28 cellular contexts compared by ENCODE assay signal in genomic region chr2:213089438-213089837, GRCh38.
DNase-seq lines count a peak whose midpoint lies in the region; ATAC-seq and TF ChIP-seq lines count a peak whose summit lies in the region.
"Had no signal": no experiment of that assay in that cellular context is flagged by ENCODE, and none has a peak within 500 bp of the region (broad histone marks: within the 10 kb centered on the region; RNA-seq: fewer than 3 reads in every experiment).

No MANE protein-coding gene starts in this region.

- no peak overlapping the region for H3K4me3 ChIP-seq in GM23248
- H3K4me3 ChIP-seq in fibroblast of pulmonary artery (replicated peaks; ENCODE audit: low read depth, low read length): no peak overlapping the region
- H3K4me3 ChIP-seq in right lobe of liver: no peak overlapping the region
- H3K4me3 ChIP-seq: body of pancreas, colonic mucosa, lung, MG63, mucosa of descending colon, thyroid gland had no signal

- H3K4me1 ChIP-seq in GM23248 (ENCODE audit: insufficient read depth) (peaks cover 36% of the 10 kb centered on the region), right lobe of liver (no peaks in the 10 kb centered on the region)
- H3K4me1 ChIP-seq: body of pancreas, colonic mucosa had no signal

- no peaks in the 10 kb centered on the region for H3K9me2 ChIP-seq in GM23248 (ENCODE audit: insufficient read depth)
- H3K9me2 ChIP-seq: SK-N-SH had no signal

- DNase-seq in GM23248 (peak; percentile 58), fibroblast of pulmonary artery (ENCODE audit: low read depth) (peak; percentile 23), type B pancreatic cell (ENCODE audit: extremely low spot score, unreplicated experiment) (no peak), right lobe of liver (no peak), cardiac septum (ENCODE audit: low spot score) (no peak)
- DNase-seq in activated naive CD8-positive, alpha-beta T cell treated with anti-CD3 and anti-CD28 coated beads, Interleukin-2, amount 50 U/mL, for 24 hours: no peak
- DNase-seq: activated CD4-positive, alpha-beta T cell treated with anti-CD3 and anti-CD28 coated beads, Interleukin-2, amount 10 ng/mL, durations not matched to agents 24 days and 14 days; AML-193; body of pancreas; CD8-positive, alpha-beta memory T cell; colonic mucosa; DMS153; effector memory CD8-positive, alpha-beta T cell; H7; MG63; mucosa of descending colon; NCI-H1417 treated with DMSO at 0.1 percent for 48 hours; NCI-H2107; NCI-H446; NCI-H82; SK-N-SH; stimulated activated naive CD8-positive, alpha-beta T cell treated with anti-CD3 and anti-CD28 coated beads, Interleukin-15, amount 100 ng/mL, for 72 hours; thyroid gland had no signal

- no peak for ATAC-seq in activated naive CD8-positive, alpha-beta T cell treated with anti-CD3 and anti-CD28 coated beads, Interleukin-2, amount 50 U/mL, for 24 hours
- no peak for ATAC-seq in right lobe of liver
- ATAC-seq in GM21423 (IDR thresholded peaks at IDR 0.05; ENCODE audit: unreplicated experiment): no peak
- ATAC-seq: body of pancreas; effector memory CD8-positive, alpha-beta T cell; mucosa of descending colon; sciatic nerve; stimulated activated naive CD8-positive, alpha-beta T cell treated with anti-CD3 and anti-CD28 coated beads, Interleukin-15, amount 100 ng/mL, for 72 hours had no signal

- H3K9me3 ChIP-seq in GM23248 (ENCODE audit: low read depth) (no peaks in the 10 kb centered on the region), right lobe of liver (no peaks in the 10 kb centered on the region)
- H3K9me3 ChIP-seq: body of pancreas, colonic mucosa, MG63, mucosa of descending colon, SK-N-SH, thyroid gland had no signal

- in situ Hi-C loops in GM23248 (cut with MboI): no loop called here

- H3K27me3 ChIP-seq in GM23248 (replicated peaks; ENCODE audit: insufficient read depth): no peaks in the 10 kb centered on the region
- H3K27me3 ChIP-seq in right lobe of liver: no peaks in the 10 kb centered on the region
- H3K27me3 ChIP-seq: body of pancreas, colonic mucosa, MG63, thyroid gland had no signal

- no peak for TF ChIP-seq POLR2A in right lobe of liver (IDR thresholded peaks at IDR 0.05)

- H4K20me1 ChIP-seq in GM23248 (ENCODE audit: insufficient read depth): no peaks in the 10 kb centered on the region

- no peaks in the 10 kb centered on the region for H3K27me3 Mint-ChIP-seq in activated naive CD8-positive, alpha-beta T cell treated with anti-CD3 and anti-CD28 coated beads, Interleukin-2, amount 50 U/mL, for 24 hours
- no peaks in the 10 kb centered on the region for H3K27me3 Mint-ChIP-seq in type B pancreatic cell
- H3K27me3 Mint-ChIP-seq: activated CD4-positive, alpha-beta T cell treated with anti-CD3 and anti-CD28 coated beads, Interleukin-2, amount 10 ng/mL, durations not matched to agents 24 days and 14 days; activated naive CD4-positive, alpha-beta T cell treated with anti-CD3 and anti-CD28 coated beads, Interleukin-2, amount 50 U/mL, for 24 hours; CD8-positive, alpha-beta memory T cell; effector memory CD8-positive, alpha-beta T cell; stimulated activated naive CD8-positive, alpha-beta T cell treated with anti-CD3 and anti-CD28 coated beads, Interleukin-15, amount 100 ng/mL, for 72 hours had no signal

- peaks cover 6% of the 10 kb centered on the region for H3K36me3 Mint-ChIP-seq in activated naive CD8-positive, alpha-beta T cell treated with anti-CD3 and anti-CD28 coated beads, Interleukin-2, amount 50 U/mL, for 24 hours (ENCODE audit: low read depth)
- H3K36me3 Mint-ChIP-seq in type B pancreatic cell: peaks cover 22% of the 10 kb centered on the region
- H3K36me3 Mint-ChIP-seq: activated naive CD4-positive, alpha-beta T cell treated with anti-CD3 and anti-CD28 coated beads, Interleukin-2, amount 50 U/mL, for 24 hours had no signal

- intact Hi-C loops in right lobe of liver (cut with DNase I) (no loop called here), cardiac septum (cut with DNase I) (no loop called here)

- peaks cover 29% of the 10 kb centered on the region for H3K4me1 Mint-ChIP-seq in activated naive CD8-positive, alpha-beta T cell treated with anti-CD3 and anti-CD28 coated beads, Interleukin-2, amount 50 U/mL, for 24 hours
- H3K4me1 Mint-ChIP-seq in type B pancreatic cell (ENCODE audit: unreplicated experiment): peaks cover 15% of the 10 kb centered on the region
- H3K4me1 Mint-ChIP-seq: activated CD4-positive, alpha-beta T cell treated with anti-CD3 and anti-CD28 coated beads, Interleukin-2, amount 10 ng/mL, durations not matched to agents 24 days and 14 days; activated naive CD4-positive, alpha-beta T cell treated with anti-CD3 and anti-CD28 coated beads, Interleukin-2, amount 50 U/mL, for 24 hours had no signal

- H3K27ac ChIP-seq in GM23248 (peak overlapping the region; percentile 53), right lobe of liver (no peak overlapping the region)
- H3K27ac ChIP-seq: body of pancreas, colonic mucosa, thyroid gland, VCaP had no signal

- H3K36me3 ChIP-seq in GM23248 (ENCODE audit: low read depth) (no peaks in the 10 kb centered on the region), right lobe of liver (no peaks in the 10 kb centered on the region)
- H3K36me3 ChIP-seq: colonic mucosa, MG63, thyroid gland had no signal

- no peak overlapping the region for H2AFZ ChIP-seq in GM23248

- no peaks in the 10 kb centered on the region for H3K9me3 Mint-ChIP-seq in activated naive CD8-positive, alpha-beta T cell treated with anti-CD3 and anti-CD28 coated beads, Interleukin-2, amount 50 U/mL, for 24 hours
- no peaks in the 10 kb centered on the region for H3K9me3 Mint-ChIP-seq in type B pancreatic cell
- H3K9me3 Mint-ChIP-seq: activated CD4-positive, alpha-beta T cell treated with anti-CD3 and anti-CD28 coated beads, Interleukin-2, amount 10 ng/mL, durations not matched to agents 24 days and 14 days; CD8-positive, alpha-beta memory T cell; effector memory CD8-positive, alpha-beta T cell; stimulated activated naive CD8-positive, alpha-beta T cell treated with anti-CD3 and anti-CD28 coated beads, Interleukin-15, amount 100 ng/mL, for 72 hours had no signal

- H3K79me2 ChIP-seq in GM23248 (ENCODE audit: insufficient read depth): peaks cover 68% of the 10 kb centered on the region

- H3K27ac Mint-ChIP-seq in activated naive CD8-positive, alpha-beta T cell treated with anti-CD3 and anti-CD28 coated beads, Interleukin-2, amount 50 U/mL, for 24 hours: peak overlapping the region; percentile 3
- H3K27ac Mint-ChIP-seq in type B pancreatic cell: peak overlapping the region; percentile 32
- H3K27ac Mint-ChIP-seq: activated CD4-positive, alpha-beta T cell treated with anti-CD3 and anti-CD28 coated beads, Interleukin-2, amount 10 ng/mL, durations not matched to agents 24 days and 14 days; activated naive CD4-positive, alpha-beta T cell treated with anti-CD3 and anti-CD28 coated beads, Interleukin-2, amount 50 U/mL, for 24 hours; stimulated activated naive CD8-positive, alpha-beta T cell treated with anti-CD3 and anti-CD28 coated beads, Interleukin-15, amount 100 ng/mL, for 72 hours had no signal

- H3F3A ChIP-seq in GM23248 (ENCODE audit: insufficient read depth): peaks cover 16% of the 10 kb centered on the region; the same call in 1 of the 2 replicates

- H3K4me2 ChIP-seq in GM23248 (ENCODE audit: unreplicated experiment): peak overlapping the region; percentile 32
- H3K4me2 ChIP-seq: SK-N-SH had no signal

- no peak overlapping the region for H3K9ac ChIP-seq in GM23248
- H3K9ac ChIP-seq: SK-N-SH had no signal

- TF ChIP-seq CTCF in fibroblast of pulmonary artery (IDR thresholded peaks at IDR 0.05; ENCODE audit: low read length, missing control alignments) (no peak), type B pancreatic cell (conservative IDR thresholded peaks at IDR 0.05) (no peak), right lobe of liver (IDR thresholded peaks at IDR 0.05) (no peak)

- 68 to 75% methylated on average over 1 of the region's 1 CpG for WGBS in GM23248 (ENCODE audit: low coverage in 1 of 2, low lambda C conversion rate in 2 of 2, missing lambda C conversion rate in 2 of 2), 2 experiments
- WGBS in right lobe of liver (ENCODE audit: insufficient coverage, low coverage, low lambda C conversion rate, missing lambda C conversion rate): 80% methylated on average over 1 of the region's 1 CpG

- H3K4me3 Mint-ChIP-seq in activated naive CD8-positive, alpha-beta T cell treated with anti-CD3 and anti-CD28 coated beads, Interleukin-2, amount 50 U/mL, for 24 hours: no peak overlapping the region
- H3K4me3 Mint-ChIP-seq in type B pancreatic cell: no peak overlapping the region
- H3K4me3 Mint-ChIP-seq: activated CD4-positive, alpha-beta T cell treated with anti-CD3 and anti-CD28 coated beads, Interleukin-2, amount 10 ng/mL, durations not matched to agents 24 days and 14 days; activated naive CD4-positive, alpha-beta T cell treated with anti-CD3 and anti-CD28 coated beads, Interleukin-2, amount 50 U/mL, for 24 hours; CD8-positive, alpha-beta memory T cell; stimulated activated naive CD8-positive, alpha-beta T cell treated with anti-CD3 and anti-CD28 coated beads, Interleukin-15, amount 100 ng/mL, for 72 hours had no signal

Comparison
In these comparisons a context has a peak if more than half of its experiments do, and no peak if none do; other contexts are left out.
1. DNase-seq: peak in GM23248 (single experiment) and fibroblast of pulmonary artery (single experiment); none in activated naive CD8-positive, alpha-beta T cell treated with anti-CD3 and anti-CD28 coated beads, Interleukin-2, amount 50 U/mL, for 24 hours (single experiment), type B pancreatic cell (single experiment), right lobe of liver (0 of 3) and cardiac septum (single experiment).